2 cellular contexts compared by ENCODE assay signal in genomic region chr18:59021500-59021899, GRCh38.
TF ChIP-seq lines count a peak whose summit lies in the region.

No MANE protein-coding gene starts in this region.

TF ChIP-seq in liver, 16 proteins besides CTCF, POLR2A, EP300 and RAD21 (continued from another document):
- TF ChIP-seq REST (IDR thresholded peaks at IDR 0.05), result peak; percentile 44
- TF ChIP-seq ATF3 (IDR thresholded peaks at IDR 0.05), result peak; percentile 11
- TF ChIP-seq RXRA (IDR thresholded peaks at IDR 0.05), result peak; percentile 35 to 75
- TF ChIP-seq FOXA1 (IDR thresholded peaks at IDR 0.05), result peak; percentile 50
- TF ChIP-seq HNF4G (IDR thresholded peaks at IDR 0.05), result no peak
- no peak for TF ChIP-seq ZBTB33 (IDR thresholded peaks at IDR 0.05)
- peak; percentile 67 for TF ChIP-seq MAX (IDR thresholded peaks at IDR 0.05)
- peak in 1 of 2 donors; percentile 32 for TF ChIP-seq EGR1 (IDR thresholded peaks at IDR 0.05; ENCODE audit: low read depth in 2 of 2)
- peak; percentile 84 for TF ChIP-seq FOXA2 (IDR thresholded peaks at IDR 0.05)
- no peak for TF ChIP-seq TAF1 (conservative IDR thresholded peaks at IDR 0.05)
- peak in 1 of 2 donors; percentile 40 for TF ChIP-seq JUND (IDR thresholded peaks at IDR 0.05)
- peak; percentile 70 for TF ChIP-seq YY1 (IDR thresholded peaks at IDR 0.05)
- peak in 1 of 2 donors; percentile 25 for TF ChIP-seq GABPA (IDR thresholded peaks at IDR 0.05 in 1 of 2, conservative IDR thresholded peaks at IDR 0.05 in 1 of 2)
TF ChIP-seq in liver: peak in this region for 12.

TF ChIP-seq in HepG2, 621 proteins besides CTCF, POLR2A, EP300 and RAD21 (continued from another document):
- TF ChIP-seq ZNF512B (CRISPR knock-in tag; IDR thresholded peaks at IDR 0.05; ENCODE audit: borderline replicate concordance), result no peak
- TF ChIP-seq CENPX (CRISPR knock-in tag; IDR thresholded peaks at IDR 0.05), result no peak
- no peak for TF ChIP-seq HMGXB4 (CRISPR knock-in tag; IDR thresholded peaks at IDR 0.05; ENCODE audit: borderline replicate concordance in 1 of 2, low read depth in 1 of 2)
